33 cellular contexts compared by ENCODE assay signal in genomic region chr6:111172563-111172962, GRCh38.
"Had no signal": no experiment of that assay in that cellular context is flagged by ENCODE, and none has a peak within 500 bp of the region (broad histone marks: within the 10 kb centered on the region; RNA-seq: fewer than 3 reads in every experiment).

No MANE protein-coding gene starts in this region.

- H3K4me3 ChIP-seq: ascending aorta, cardiac muscle cell had no signal

- H3K36me3 ChIP-seq: ascending aorta, cardiac muscle cell had no signal

- DNase-seq: activated B cell treated with CpG ODN at 0.5 μM for 24 hours; activated CD4-positive, alpha-beta memory T cell treated with anti-CD3 and anti-CD28 coated beads for 36 hours; activated CD4-positive, alpha-beta T cell treated with anti-CD3 and anti-CD28 coated beads for 4 hours; activated CD4-positive, alpha-beta T cell treated with anti-CD3 and anti-CD28 coated beads, Interleukin-2, amount 10 ng/mL, durations not matched to agents 24 days and 14 days; activated CD4-positive, alpha-beta T cell treated with anti-CD3 and anti-CD28 coated beads, Interleukin-2, amount 50 U/mL, for 1 hour; activated CD4-positive, alpha-beta T cell treated with anti-CD3 and anti-CD28 coated beads, Interleukin-2, amount 50 U/mL, for 4 hours; activated CD4-positive, CD25-positive, alpha-beta regulatory T cell treated with anti-CD3 and anti-CD28 coated beads, Interleukin-2, amount 50 U/mL, for 72 hours; activated CD8-positive, alpha-beta memory T cell treated with anti-CD3 and anti-CD28 coated beads, Interleukin-2, amount 50 U/mL, for 4 hours; activated CD8-positive, alpha-beta T cell treated with anti-CD3 and anti-CD28 coated beads for 36 hours; activated effector memory CD4-positive, alpha-beta T cell treated with anti-CD3 and anti-CD28 coated beads, Interleukin-2, amount 50 U/mL, for 16 hours; activated naive CD4-positive, alpha-beta T cell treated with anti-CD3 and anti-CD28 coated beads, Interleukin-2, amount 10 ng/mL, durations not matched to agents 7 days and 5 days; activated naive CD4-positive, alpha-beta T cell treated with Interleukin-2 at 50 U/mL for 16 hours; activated naive CD8-positive, alpha-beta T cell treated with anti-CD3 and anti-CD28 coated beads, Interleukin-2, amount 10 ng/mL, durations not matched to agents 7 days and 5 days; activated naive CD8-positive, alpha-beta T cell treated with anti-CD3 and anti-CD28 coated beads, Interleukin-2, amount 50 U/mL, for 24 hours; activated T-cell treated with anti-CD3 and anti-CD28 coated beads for 4 hours; activated T-cell treated with anti-CD3 and anti-CD28 coated beads, Interleukin-2, amount 50 U/mL, for 1 hour; activated T-cell treated with anti-CD3 and anti-CD28 coated beads, Interleukin-2, amount 50 U/mL, for 4 hours; activated T-cell treated with anti-CD3 and anti-CD28 coated beads, Interleukin-2, amount 50 U/mL, for 72 hours; amygdala; anterior cingulate cortex; T-helper 1 cell; T-helper 2 cell; T-helper 9 cell had no signal

- H3K27me3 Mint-ChIP-seq: activated B cell treated with CpG ODN at 0.5 μM for 24 hours; activated CD4-positive, alpha-beta memory T cell treated with anti-CD3 and anti-CD28 coated beads for 36 hours; activated CD4-positive, alpha-beta T cell treated with anti-CD3 and anti-CD28 coated beads, Interleukin-2, amount 10 ng/mL, durations not matched to agents 24 days and 14 days; activated CD8-positive, alpha-beta T cell treated with anti-CD3 and anti-CD28 coated beads for 36 hours; activated naive CD4-positive, alpha-beta T cell treated with anti-CD3 and anti-CD28 coated beads, Interleukin-2, amount 10 ng/mL, durations not matched to agents 7 days and 5 days; activated naive CD4-positive, alpha-beta T cell treated with anti-CD3 and anti-CD28 coated beads, Interleukin-2, amount 50 U/mL, for 24 hours; activated naive CD8-positive, alpha-beta T cell; activated naive CD8-positive, alpha-beta T cell treated with anti-CD3 and anti-CD28 coated beads, Interleukin-2, amount 10 ng/mL, durations not matched to agents 7 days and 5 days; activated naive CD8-positive, alpha-beta T cell treated with anti-CD3 and anti-CD28 coated beads, Interleukin-2, amount 50 U/mL, for 24 hours; activated T-helper 17 cell treated with anti-CD3 and anti-CD28 coated beads, Interleukin-2, amount 50 U/mL, for 72 hours; brain had no signal

- H3K9me3 Mint-ChIP-seq: activated B cell treated with CpG ODN at 0.5 μM for 24 hours; activated CD4-positive, alpha-beta memory T cell treated with anti-CD3 and anti-CD28 coated beads for 36 hours; activated CD4-positive, alpha-beta T cell treated with anti-CD3 and anti-CD28 coated beads, Interleukin-2, amount 10 ng/mL, durations not matched to agents 24 days and 14 days; activated CD8-positive, alpha-beta T cell treated with anti-CD3 and anti-CD28 coated beads for 36 hours; activated naive CD4-positive, alpha-beta T cell treated with anti-CD3 and anti-CD28 coated beads, Interleukin-2, amount 10 ng/mL, durations not matched to agents 7 days and 5 days; activated naive CD4-positive, alpha-beta T cell treated with anti-CD3 and anti-CD28 coated beads, Interleukin-2, amount 50 U/mL, for 24 hours; activated naive CD8-positive, alpha-beta T cell treated with anti-CD3 and anti-CD28 coated beads, Interleukin-2, amount 50 U/mL, for 24 hours; activated T-cell treated with anti-CD3 and anti-CD28 coated beads, Interleukin-2, amount 50 U/mL, for 4 hours; activated T-cell treated with anti-CD3 and anti-CD28 coated beads, Interleukin-2, amount 50 U/mL, for 72 hours; activated T-helper 1 cell treated with anti-CD3 and anti-CD28 coated beads, Interleukin-12 subunit alpha, Interleukin-12 subunit beta, Interleukin-2, Interleukin-4 antibody, amounts not matched to agents 30 ng/mL and 10 ng/mL and 1 ng/mL, durations not matched to agents 14 hours and 24 hours and 36 hours; activated T-helper 17 cell treated with anti-CD3 and anti-CD28 coated beads, Interleukin-2, amount 50 U/mL, for 72 hours; brain; T-helper 1 cell treated with Interleukin-12 subunit alpha and Interleukin-12 subunit beta and Interleukin-4 antibody, amounts not matched to agents 30 μg/mL and 1 μg/mL, for 36 hours; T-helper 2 cell treated with Interferon-gamma antibody and Interleukin-4, amounts not matched to agents 5 μg/mL and 100 μg/mL, for 36 hours had no signal

- H3K4me3 Mint-ChIP-seq: activated B cell treated with CpG ODN at 0.5 μM for 24 hours; activated CD4-positive, alpha-beta memory T cell treated with anti-CD3 and anti-CD28 coated beads for 36 hours; activated CD4-positive, alpha-beta T cell treated with anti-CD3 and anti-CD28 coated beads, Interleukin-2, amount 10 ng/mL, durations not matched to agents 24 days and 14 days; activated CD8-positive, alpha-beta T cell treated with anti-CD3 and anti-CD28 coated beads for 36 hours; activated naive CD4-positive, alpha-beta T cell treated with anti-CD3 and anti-CD28 coated beads, Interleukin-2, amount 10 ng/mL, durations not matched to agents 7 days and 5 days; activated naive CD4-positive, alpha-beta T cell treated with anti-CD3 and anti-CD28 coated beads, Interleukin-2, amount 50 U/mL, for 24 hours; activated naive CD8-positive, alpha-beta T cell; activated naive CD8-positive, alpha-beta T cell treated with anti-CD3 and anti-CD28 coated beads, Interleukin-2, amount 10 ng/mL, durations not matched to agents 7 days and 5 days; activated naive CD8-positive, alpha-beta T cell treated with anti-CD3 and anti-CD28 coated beads, Interleukin-2, amount 50 U/mL, for 24 hours; activated T-cell treated with anti-CD3 and anti-CD28 coated beads, Interleukin-2, amount 50 U/mL, for 4 hours; activated T-cell treated with anti-CD3 and anti-CD28 coated beads, Interleukin-2, amount 50 U/mL, for 72 hours; activated T-helper 1 cell treated with anti-CD3 and anti-CD28 coated beads, Interleukin-12 subunit alpha, Interleukin-12 subunit beta, Interleukin-2, Interleukin-4 antibody, amounts not matched to agents 30 ng/mL and 10 ng/mL and 1 ng/mL, durations not matched to agents 14 hours and 24 hours and 36 hours; activated T-helper 17 cell treated with anti-CD3 and anti-CD28 coated beads, Interleukin-2, amount 50 U/mL, for 72 hours; brain; T-helper 1 cell treated with Interleukin-12 subunit alpha and Interleukin-12 subunit beta and Interleukin-4 antibody, amounts not matched to agents 30 μg/mL and 1 μg/mL, for 36 hours; T-helper 2 cell treated with Interferon-gamma antibody and Interleukin-4, amounts not matched to agents 5 μg/mL and 100 μg/mL, for 36 hours had no signal

- H3K4me1 ChIP-seq: ascending aorta had no signal

- H3K27ac Mint-ChIP-seq: activated B cell treated with CpG ODN at 0.5 μM for 24 hours; activated CD4-positive, alpha-beta memory T cell treated with anti-CD3 and anti-CD28 coated beads for 36 hours; activated CD4-positive, alpha-beta T cell treated with anti-CD3 and anti-CD28 coated beads, Interleukin-2, amount 10 ng/mL, durations not matched to agents 24 days and 14 days; activated CD8-positive, alpha-beta T cell treated with anti-CD3 and anti-CD28 coated beads for 36 hours; activated naive CD4-positive, alpha-beta T cell treated with anti-CD3 and anti-CD28 coated beads, Interleukin-2, amount 10 ng/mL, durations not matched to agents 7 days and 5 days; activated naive CD4-positive, alpha-beta T cell treated with anti-CD3 and anti-CD28 coated beads, Interleukin-2, amount 50 U/mL, for 24 hours; activated naive CD8-positive, alpha-beta T cell; activated naive CD8-positive, alpha-beta T cell treated with anti-CD3 and anti-CD28 coated beads, Interleukin-2, amount 10 ng/mL, durations not matched to agents 7 days and 5 days; activated T-cell treated with anti-CD3 and anti-CD28 coated beads, Interleukin-2, amount 50 U/mL, for 72 hours; activated T-helper 1 cell treated with anti-CD3 and anti-CD28 coated beads, Interleukin-12 subunit alpha, Interleukin-12 subunit beta, Interleukin-2, Interleukin-4 antibody, amounts not matched to agents 30 ng/mL and 10 ng/mL and 1 ng/mL, durations not matched to agents 14 hours and 24 hours and 36 hours; activated T-helper 17 cell treated with anti-CD3 and anti-CD28 coated beads, Interleukin-2, amount 50 U/mL, for 72 hours; brain; T-helper 1 cell treated with Interleukin-12 subunit alpha and Interleukin-12 subunit beta and Interleukin-4 antibody, amounts not matched to agents 30 μg/mL and 1 μg/mL, for 36 hours; T-helper 2 cell treated with Interferon-gamma antibody and Interleukin-4, amounts not matched to agents 5 μg/mL and 100 μg/mL, for 36 hours had no signal

- H3K27me3 ChIP-seq: ascending aorta, cardiac muscle cell had no signal

- H3K9me3 ChIP-seq: ascending aorta had no signal

- H3K4me1 Mint-ChIP-seq: brain had no signal

- H3K36me3 Mint-ChIP-seq: activated naive CD4-positive, alpha-beta T cell treated with anti-CD3 and anti-CD28 coated beads, Interleukin-2, amount 10 ng/mL, durations not matched to agents 7 days and 5 days; brain had no signal

- ATAC-seq: activated T-cell treated with anti-CD3 and anti-CD28 coated beads, Interleukin-2, amount 50 U/mL, for 4 hours; activated T-cell treated with anti-CD3 and anti-CD28 coated beads, Interleukin-2, amount 50 U/mL, for 72 hours had no signal

- H3K27ac ChIP-seq: ascending aorta, cardiac muscle cell, VCaP had no signal
